Comparison of ENCODE assay signal across 18 cellular contexts in the genomic region with DNA sequence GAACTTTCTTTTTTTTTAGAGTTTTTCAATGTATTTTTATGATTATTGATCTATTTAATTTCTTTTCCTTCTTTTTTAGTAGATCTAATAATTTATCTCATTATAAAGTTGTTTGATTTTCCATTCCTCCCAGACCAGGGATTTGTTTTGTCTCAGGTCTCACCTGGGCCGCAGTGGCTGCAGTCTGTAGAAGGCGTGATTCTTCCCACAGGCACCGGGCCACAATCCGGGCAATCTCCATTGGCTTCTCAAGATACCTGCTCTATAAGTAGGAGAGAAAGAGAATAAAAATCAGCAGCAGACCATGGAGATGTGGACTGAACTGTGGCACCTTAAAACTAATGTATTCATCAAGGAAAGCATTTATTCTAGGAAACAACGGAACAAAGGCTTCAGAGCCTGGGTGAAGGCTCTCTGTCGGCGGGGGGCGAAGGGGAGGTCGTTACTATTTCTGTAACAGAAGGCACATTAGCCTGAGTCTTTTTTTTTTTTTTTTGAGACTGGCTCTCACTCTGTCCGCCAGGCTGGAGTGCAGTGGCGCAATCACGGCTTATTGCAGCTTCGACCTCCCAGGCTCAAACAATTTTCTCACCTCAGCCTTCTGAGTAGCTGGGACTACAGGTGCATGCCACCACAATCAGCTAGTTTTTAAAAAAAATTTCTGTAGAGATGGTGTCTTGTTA. TPM values are rescaled to one million over a fixed set of nuclear protein-coding genes. Genes with fewer than 3 reads are reported as not detected.
DNase-seq lines count a peak whose midpoint lies in the region; ATAC-seq and TF ChIP-seq lines count a peak whose summit lies in the region.
"Had no signal": no experiment of that assay in that cellular context is flagged by ENCODE, and none has a peak within 500 bp of the region (broad histone marks: within the 10 kb centered on the region; RNA-seq: fewer than 3 reads in every experiment).

No MANE protein-coding gene starts in this region.

- peaks cover 55% of the 10 kb centered on the region for H3K36me3 Mint-ChIP-seq in activated T-helper 1 cell treated with anti-CD3 and anti-CD28 coated beads, Interleukin-12 subunit alpha, Interleukin-12 subunit beta, Interleukin-2, Interleukin-4 antibody, amounts not matched to agents 30 ng/mL and 10 ng/mL and 1 ng/mL, durations not matched to agents 14 hours and 24 hours and 36 hours (ENCODE audit: low read depth)
- H3K36me3 Mint-ChIP-seq in type B pancreatic cell = peaks cover 19% of the 10 kb centered on the region

- no peak overlapping the region for H3K4me3 Mint-ChIP-seq in activated T-helper 1 cell treated with anti-CD3 and anti-CD28 coated beads, Interleukin-12 subunit alpha, Interleukin-12 subunit beta, Interleukin-2, Interleukin-4 antibody, amounts not matched to agents 30 ng/mL and 10 ng/mL and 1 ng/mL, durations not matched to agents 14 hours and 24 hours and 36 hours
- no peak overlapping the region for H3K4me3 Mint-ChIP-seq in type B pancreatic cell
- H3K4me3 Mint-ChIP-seq: activated CD4-positive, alpha-beta T cell treated with anti-CD3 and anti-CD28 coated beads for 36 hours; naive thymus-derived CD4-positive, alpha-beta T cell had no signal

- H3K9me3 Mint-ChIP-seq in activated T-helper 1 cell treated with anti-CD3 and anti-CD28 coated beads, Interleukin-12 subunit alpha, Interleukin-12 subunit beta, Interleukin-2, Interleukin-4 antibody, amounts not matched to agents 30 ng/mL and 10 ng/mL and 1 ng/mL, durations not matched to agents 14 hours and 24 hours and 36 hours = no peaks in the 10 kb centered on the region
- no peaks in the 10 kb centered on the region for H3K9me3 Mint-ChIP-seq in type B pancreatic cell
- H3K9me3 Mint-ChIP-seq: naive thymus-derived CD4-positive, alpha-beta T cell had no signal

- TF ChIP-seq POLR2A in vagina (IDR thresholded peaks at IDR 0.05) = no peak

- H3K27ac ChIP-seq in left ventricle myocardium inferior (replicated peaks) (no peak overlapping the region), lower lobe of right lung (no peak overlapping the region), vagina (peak overlapping the region; percentile 5), foreskin keratinocyte (no peak overlapping the region)
- H3K27ac ChIP-seq: BLaER1 treated with 17β-estradiol and CSF1 and Interleukin-3, amounts not matched to agents 10 nM and 100 nM; coronary artery; suprapubic skin had no signal

- peaks cover 73% of the 10 kb centered on the region for H3K4me1 ChIP-seq in left ventricle myocardium inferior
- H3K4me1 ChIP-seq in lower lobe of right lung = peaks cover 53% of the 10 kb centered on the region
- H3K4me1 ChIP-seq in vagina = peaks cover 43% of the 10 kb centered on the region
- H3K4me1 ChIP-seq in foreskin keratinocyte = peaks cover 16% of the 10 kb centered on the region
- H3K4me1 ChIP-seq: Caco-2 had no signal

- H3K36me3 ChIP-seq in left ventricle myocardium inferior (peaks cover 62% of the 10 kb centered on the region), lower lobe of right lung (peaks cover 75% of the 10 kb centered on the region), vagina (peaks cover 5 to 54% of the 10 kb centered on the region in 2 donors)
- H3K36me3 ChIP-seq: uterus had no signal

- no peak for ATAC-seq in left cardiac atrium
- ATAC-seq in lower lobe of right lung = no peak
- ATAC-seq in foreskin keratinocyte = no peak
- no peak for ATAC-seq in HG02870 (IDR thresholded peaks at IDR 0.05; ENCODE audit: unreplicated experiment)
- ATAC-seq: activated CD4-positive, alpha-beta T cell treated with anti-CD3 and anti-CD28 coated beads for 36 hours; naive thymus-derived CD4-positive, alpha-beta T cell; sciatic nerve had no signal

- TF ChIP-seq CTCF in left ventricle myocardium inferior (IDR thresholded peaks at IDR 0.05; ENCODE audit: borderline replicate concordance) (no peak), lower lobe of right lung (IDR thresholded peaks at IDR 0.05) (no peak), vagina (IDR thresholded peaks at IDR 0.05) (no peak), type B pancreatic cell (conservative IDR thresholded peaks at IDR 0.05) (no peak), foreskin keratinocyte (conservative IDR thresholded peaks at IDR 0.05) (no peak)

- no peaks in the 10 kb centered on the region for H3K27me3 Mint-ChIP-seq in activated T-helper 1 cell treated with anti-CD3 and anti-CD28 coated beads, Interleukin-12 subunit alpha, Interleukin-12 subunit beta, Interleukin-2, Interleukin-4 antibody, amounts not matched to agents 30 ng/mL and 10 ng/mL and 1 ng/mL, durations not matched to agents 14 hours and 24 hours and 36 hours (ENCODE audit: insufficient read depth)
- no peaks in the 10 kb centered on the region for H3K27me3 Mint-ChIP-seq in type B pancreatic cell
- H3K27me3 Mint-ChIP-seq: activated CD4-positive, alpha-beta T cell treated with anti-CD3 and anti-CD28 coated beads for 36 hours; naive thymus-derived CD4-positive, alpha-beta T cell had no signal

- no peak overlapping the region for H3K4me3 ChIP-seq in left ventricle myocardium inferior
- H3K4me3 ChIP-seq in lower lobe of right lung = no peak overlapping the region
- no peak overlapping the region for H3K4me3 ChIP-seq in vagina
- H3K4me3 ChIP-seq: BLaER1 treated with 17β-estradiol and CSF1 and Interleukin-3, amounts not matched to agents 10 nM and 100 nM; coronary artery; suprapubic skin; uterus had no signal

- H3K27ac Mint-ChIP-seq in activated T-helper 1 cell treated with anti-CD3 and anti-CD28 coated beads, Interleukin-12 subunit alpha, Interleukin-12 subunit beta, Interleukin-2, Interleukin-4 antibody, amounts not matched to agents 30 ng/mL and 10 ng/mL and 1 ng/mL, durations not matched to agents 14 hours and 24 hours and 36 hours = peak overlapping the region; percentile 38
- no peak overlapping the region for H3K27ac Mint-ChIP-seq in type B pancreatic cell

- no peaks in the 10 kb centered on the region for H3K27me3 ChIP-seq in left ventricle myocardium inferior (ENCODE audit: low read depth)
- H3K27me3 ChIP-seq in lower lobe of right lung (ENCODE audit: low read depth) = no peaks in the 10 kb centered on the region
- no peaks in the 10 kb centered on the region for H3K27me3 ChIP-seq in vagina
- no peaks in the 10 kb centered on the region for H3K27me3 ChIP-seq in foreskin keratinocyte
- H3K27me3 ChIP-seq: BLaER1 treated with 17β-estradiol and CSF1 and Interleukin-3, amounts not matched to agents 10 nM and 100 nM; suprapubic skin; uterus had no signal

- H3K4me1 Mint-ChIP-seq in activated T-helper 1 cell treated with anti-CD3 and anti-CD28 coated beads, Interleukin-12 subunit alpha, Interleukin-12 subunit beta, Interleukin-2, Interleukin-4 antibody, amounts not matched to agents 30 ng/mL and 10 ng/mL and 1 ng/mL, durations not matched to agents 14 hours and 24 hours and 36 hours (ENCODE audit: low read depth) = peaks cover 73% of the 10 kb centered on the region
- peaks cover 12% of the 10 kb centered on the region for H3K4me1 Mint-ChIP-seq in type B pancreatic cell (ENCODE audit: unreplicated experiment)

- intact Hi-C loops in left cardiac atrium (cut with DNase I) (loop anchor here in 1 of 2 donors (5.0 kb wide), 1 partner anchor 42 kb away; a partner anchor contains a TSS), left ventricle myocardium inferior (cut with micrococcal nuclease) (no loop called here), lower lobe of right lung (cut with DNase I) (no loop called here), vagina (cut with DNase I) (loop anchor here (5.0 kb wide), 1 partner anchor 42 kb away; a partner anchor contains a TSS)
- intact Hi-C loops in activated T-helper 1 cell treated with anti-CD3 and anti-CD28 coated beads, Interleukin-12 subunit alpha, Interleukin-12 subunit beta, Interleukin-2, Interleukin-4 antibody, amounts not matched to agents 30 ng/mL and 10 ng/mL and 1 ng/mL, durations not matched to agents 14 hours and 24 hours and 36 hours (cut with micrococcal nuclease) = no loop called here

- no peaks in the 10 kb centered on the region for H3K9me3 ChIP-seq in left ventricle myocardium inferior (replicated peaks)
- no peaks in the 10 kb centered on the region for H3K9me3 ChIP-seq in lower lobe of right lung
- no peaks in the 10 kb centered on the region for H3K9me3 ChIP-seq in vagina
- H3K9me3 ChIP-seq: BLaER1 treated with 17β-estradiol and CSF1 and Interleukin-3, amounts not matched to agents 10 nM and 100 nM; Caco-2; suprapubic skin; uterus had no signal

- DNase-seq in left cardiac atrium (peak; percentile 45), left ventricle myocardium inferior (no peak), lower lobe of right lung (peak; percentile 59), vagina (ENCODE audit: extremely low spot score in 2 of 2) (no peak), type B pancreatic cell (ENCODE audit: extremely low spot score, unreplicated experiment) (no peak), foreskin keratinocyte (no peak)
- no peak for DNase-seq in activated T-helper 1 cell treated with anti-CD3 and anti-CD28 coated beads, Interleukin-12 subunit alpha, Interleukin-12 subunit beta, Interleukin-2, Interleukin-4 antibody, amounts not matched to agents 30 ng/mL and 10 ng/mL and 1 ng/mL, durations not matched to agents 14 hours and 24 hours and 36 hours (ENCODE audit: low spot score)
- DNase-seq: activated CD4-positive, alpha-beta T cell treated with anti-CD3 and anti-CD28 coated beads for 36 hours; Caco-2; naive thymus-derived CD4-positive, alpha-beta T cell; NCI-H1417; NCI-H748 treated with DMSO at 0.1 percent for 48 hours; uterus had no signal

RNA-seq across cellular contexts. Expression of a gene that starts 42.7 kb away (rescaled TPM):
- 100 to 1,000 TPM; 106 to 241 TPM for total RNA-seq in left cardiac atrium
- 116 TPM for total RNA-seq in left ventricle myocardium inferior
- 240 and 241 TPM in 2 replicates for total RNA-seq in activated T-helper 1 cell treated with anti-CD3 and anti-CD28 coated beads, Interleukin-12 subunit alpha, Interleukin-12 subunit beta, Interleukin-2, Interleukin-4 antibody, amounts not matched to agents 30 ng/mL and 10 ng/mL and 1 ng/mL, durations not matched to agents 14 hours and 24 hours and 36 hours
- total RNA-seq in lower lobe of right lung = 278 TPM
- total RNA-seq in vagina = 210 TPM
- total RNA-seq in type B pancreatic cell (ENCODE audit: low replicate concordance) = 64.9 and 80.1 TPM in 2 replicates
- 76.6 and 77.7 TPM in 2 replicates for total RNA-seq in foreskin keratinocyte
- polyA plus RNA-seq in foreskin keratinocyte = 20.2 and 23.0 TPM in 2 replicates

RNA-seq across cellular contexts. Expression of a gene that starts 57.2 kb away (rescaled TPM):
- total RNA-seq in left cardiac atrium (10 to 100 TPM; 38.1 to 40.6 TPM), left ventricle myocardium inferior (16.7 TPM), lower lobe of right lung (53.3 TPM), vagina (38.3 TPM), type B pancreatic cell (ENCODE audit: low replicate concordance) (1.6 and 2.0 TPM in 2 replicates), foreskin keratinocyte (1.2 and 1.3 TPM in 2 replicates)
- 375 and 381 TPM in 2 replicates for total RNA-seq in activated T-helper 1 cell treated with anti-CD3 and anti-CD28 coated beads, Interleukin-12 subunit alpha, Interleukin-12 subunit beta, Interleukin-2, Interleukin-4 antibody, amounts not matched to agents 30 ng/mL and 10 ng/mL and 1 ng/mL, durations not matched to agents 14 hours and 24 hours and 36 hours
- polyA plus RNA-seq in foreskin keratinocyte = 0.69 and 0.84 TPM in 2 replicates

Comparison
In these comparisons a context has a peak if more than half of its experiments do, and no peak if none do; other contexts are left out.
1. DNase-seq: peak in left cardiac atrium (single experiment) and lower lobe of right lung (single experiment); none in left ventricle myocardium inferior (single experiment), activated T-helper 1 cell treated with anti-CD3 and anti-CD28 coated beads, Interleukin-12 subunit alpha, Interleukin-12 subunit beta, Interleukin-2, Interleukin-4 antibody, amounts not matched to agents 30 ng/mL and 10 ng/mL and 1 ng/mL, durations not matched to agents 14 hours and 24 hours and 36 hours (single experiment), vagina (0 of 2), type B pancreatic cell (single experiment) and foreskin keratinocyte (0 of 2).